In genomic region chr5:137061382-137061781, GRCh38 we compare ENCODE assay signal across 20 cellular contexts.
A peak's percentile ranks its signal among the peaks of the same experiment; 100 is the strongest.
DNase-seq lines count a peak whose midpoint lies in the region; ATAC-seq and TF ChIP-seq lines count a peak whose summit lies in the region.
"Had no signal": no experiment of that assay in that cellular context is flagged by ENCODE, and none has a peak within 500 bp of the region (broad histone marks: within the 10 kb centered on the region; RNA-seq: fewer than 3 reads in every experiment).

No MANE protein-coding gene starts in this region.

- H3K4me1 Mint-ChIP-seq in endothelial cell (ENCODE audit: unreplicated experiment): peaks cover 56% of the 10 kb centered on the region
- H3K4me1 Mint-ChIP-seq in nephron progenitor cell: peaks cover 13% of the 10 kb centered on the region
- H3K4me1 Mint-ChIP-seq: CD4-positive, CD25-positive, alpha-beta regulatory T cell; CD8-positive, alpha-beta memory T cell; IgD-negative memory B cell had no signal

- H3K9me3 Mint-ChIP-seq in endothelial cell (ENCODE audit: unreplicated experiment): no peaks in the 10 kb centered on the region
- H3K9me3 Mint-ChIP-seq in nephron progenitor cell: peaks cover 3% of the 10 kb centered on the region
- H3K9me3 Mint-ChIP-seq: H9 had no signal

- H3K36me3 Mint-ChIP-seq in endothelial cell (ENCODE audit: low read depth, unreplicated experiment) (peaks cover 7% of the 10 kb centered on the region), nephron progenitor cell (ENCODE audit: low read depth) (no peaks in the 10 kb centered on the region)
- H3K36me3 Mint-ChIP-seq: CD4-positive, CD25-positive, alpha-beta regulatory T cell; CD8-positive, alpha-beta memory T cell; IgD-negative memory B cell had no signal

- no peak for TF ChIP-seq POLR2A in body of pancreas (IDR thresholded peaks at IDR 0.05)

- intact Hi-C loops in OCI-LY7 (cut with micrococcal nuclease; ENCODE audit: unreplicated experiment) (no loop called here), body of pancreas (cut with DNase I) (no loop called here)

- no peak for DNase-seq in OCI-LY7 (ENCODE audit: low spot score)
- DNase-seq in endothelial cell (ENCODE audit: low spot score): peak; percentile 43
- DNase-seq in nephron progenitor cell: no peak
- no peak for DNase-seq in body of pancreas
- no peak for DNase-seq in GM10266 (ENCODE audit: extremely low spot score)
- DNase-seq: 8988T; C1 segment of cervical spinal cord; CD4-positive, CD25-positive, alpha-beta regulatory T cell; CD8-positive, alpha-beta memory T cell; COR-L47; DMS 273 treated with DMSO at 0.1 percent for 48 hours; DMS53; DND-41; H9; KBM-7 had no signal

- peaks cover 4 to 11% (median 6%) of the 10 kb centered on the region in 10 experiments; a peak in 15 of 20 replicates for H3K4me1 ChIP-seq in BLaER1 treated with 17β-estradiol and CSF1 and Interleukin-3, amounts not matched to agents 10 nM and 100 nM
- H3K4me1 ChIP-seq in OCI-LY7 (ENCODE audit: insufficient read depth, low read length, poor library complexity, severe bottlenecking): peaks cover 28% of the 10 kb centered on the region
- no peaks in the 10 kb centered on the region for H3K4me1 ChIP-seq in body of pancreas

- H3K9ac ChIP-seq in BLaER1 treated with 17β-estradiol and CSF1 and Interleukin-3, amounts not matched to agents 10 nM and 100 nM: no peak overlapping the region

- no peaks in the 10 kb centered on the region for H4K20me1 ChIP-seq in BLaER1 treated with 17β-estradiol and CSF1 and Interleukin-3, amounts not matched to agents 10 nM and 100 nM
- H4K20me1 ChIP-seq in OCI-LY7 (ENCODE audit: insufficient read depth, low read length): no peaks in the 10 kb centered on the region

- H3K4me3 ChIP-seq in BLaER1 treated with 17β-estradiol and CSF1 and Interleukin-3, amounts not matched to agents 10 nM and 100 nM: no peak overlapping the region
- no peak overlapping the region for H3K4me3 ChIP-seq in OCI-LY7 (ENCODE audit: low read depth, low read length, poor library complexity, severe bottlenecking)
- no peak overlapping the region for H3K4me3 ChIP-seq in body of pancreas

- H3K4me2 ChIP-seq in BLaER1 treated with 17β-estradiol and CSF1 and Interleukin-3, amounts not matched to agents 10 nM and 100 nM: peak overlapping the region in 9 of 11 experiments; percentile 8 to 67 (median 44); a peak in 15 of 22 replicates
- H3K4me2 ChIP-seq in OCI-LY7 (ENCODE audit: low read length): peak overlapping the region; percentile 25

- H3K4me3 Mint-ChIP-seq in endothelial cell (ENCODE audit: unreplicated experiment) (no peak overlapping the region), nephron progenitor cell (no peak overlapping the region)
- H3K4me3 Mint-ChIP-seq: CD4-positive, CD25-positive, alpha-beta regulatory T cell; CD8-positive, alpha-beta memory T cell; H9; IgD-negative memory B cell had no signal

- H2AFZ ChIP-seq in OCI-LY7 (ENCODE audit: low read length): peak overlapping the region; percentile 69

- H3K27ac ChIP-seq in BLaER1 treated with 17β-estradiol and CSF1 and Interleukin-3, amounts not matched to agents 10 nM and 100 nM: no peak overlapping the region
- H3K27ac ChIP-seq in OCI-LY7 (ENCODE audit: low read depth, low read length, poor library complexity, severe bottlenecking) (no peak overlapping the region), body of pancreas (no peak overlapping the region)

- H3K27me3 Mint-ChIP-seq in endothelial cell (ENCODE audit: unreplicated experiment): peaks cover 11% of the 10 kb centered on the region
- no peaks in the 10 kb centered on the region for H3K27me3 Mint-ChIP-seq in nephron progenitor cell (ENCODE audit: low read depth, poor library complexity)
- H3K27me3 Mint-ChIP-seq: CD4-positive, CD25-positive, alpha-beta regulatory T cell; IgD-negative memory B cell had no signal

- ATAC-seq in body of pancreas (no peak), GM19467 (IDR thresholded peaks at IDR 0.05; ENCODE audit: unreplicated experiment) (no peak), GM19351 (IDR thresholded peaks at IDR 0.05; ENCODE audit: unreplicated experiment) (no peak)
- ATAC-seq: HepG2 had no signal

- 34 to 54% methylated on average over 4 of the region's 4 CpGs for WGBS in body of pancreas, 2 donors

- no peaks in the 10 kb centered on the region for H3K27me3 ChIP-seq in BLaER1 treated with 17β-estradiol and CSF1 and Interleukin-3, amounts not matched to agents 10 nM and 100 nM
- H3K27me3 ChIP-seq in body of pancreas: no peaks in the 10 kb centered on the region

- TF ChIP-seq CTCF in OCI-LY7 (conservative IDR thresholded peaks at IDR 0.05; ENCODE audit: low read length) (no peak), endothelial cell (IDR thresholded peaks at IDR 0.05; ENCODE audit: unreplicated experiment) (no peak), nephron progenitor cell (IDR thresholded peaks at IDR 0.05) (no peak), body of pancreas (IDR thresholded peaks at IDR 0.05) (no peak), GM10266 (IDR thresholded peaks at IDR 0.05; ENCODE audit: control insufficient read depth, insufficient read depth, low read depth, missing control alignments) (no peak)

- CTCF ChIA-PET in OCI-LY7 (lab: Charles Lee; ENCODE audit: unreplicated experiment): no interaction called here

- H3K9me2 ChIP-seq in OCI-LY7 (ENCODE audit: insufficient read depth, low read length): no peaks in the 10 kb centered on the region

- H3K9me3 ChIP-seq in BLaER1 treated with 17β-estradiol and CSF1 and Interleukin-3, amounts not matched to agents 10 nM and 100 nM (replicated peaks in 1 of 11): no peaks in the 10 kb centered on the region
- H3K9me3 ChIP-seq in OCI-LY7 (ENCODE audit: low read length) (no peaks in the 10 kb centered on the region), body of pancreas (no peaks in the 10 kb centered on the region)

- no TSS peak for BruUV-seq in OCI-LY7 (replicated peaks; lab: Mats Ljungman, UMichigan)

- H3K79me2 ChIP-seq in OCI-LY7 (ENCODE audit: insufficient read depth, low read depth, low read length): no peaks in the 10 kb centered on the region

- no peaks in the 10 kb centered on the region for H3K36me3 ChIP-seq in BLaER1 treated with 17β-estradiol and CSF1 and Interleukin-3, amounts not matched to agents 10 nM and 100 nM
- H3K36me3 ChIP-seq in OCI-LY7 (ENCODE audit: insufficient read depth, low read length) (no peaks in the 10 kb centered on the region), body of pancreas (replicated peaks in 1 of 2; ENCODE audit: insufficient read depth in 1 of 2, low read depth in 2 of 2) (no peaks in the 10 kb centered on the region)

- peak overlapping the region; percentile 99 for H3K27ac Mint-ChIP-seq in endothelial cell (ENCODE audit: unreplicated experiment)
- H3K27ac Mint-ChIP-seq in nephron progenitor cell: peak overlapping the region; percentile 70
- H3K27ac Mint-ChIP-seq: CD8-positive, alpha-beta memory T cell; IgD-negative memory B cell had no signal

- POLR2A ChIA-PET in OCI-LY7 (lab: Charles Lee): interaction anchor here (11.8 kb wide), 1 partner anchor 11 kb away, joined by 126 read pairs; no protein-coding TSS in a partner anchor
